Comparison of ENCODE assay signal across 20 cellular contexts in genomic region chr7:73823257-73823656, GRCh38. TPM values are rescaled to one million over a fixed set of nuclear protein-coding genes. Genes with fewer than 3 reads are reported as not detected.
DNase-seq lines count a peak whose midpoint lies in the region; ATAC-seq and TF ChIP-seq lines count a peak whose summit lies in the region.
"Had no signal": no experiment of that assay in that cellular context is flagged by ENCODE, and none has a peak within 500 bp of the region (broad histone marks: within the 10 kb centered on the region; RNA-seq: fewer than 3 reads in every experiment).

No MANE protein-coding gene starts in this region.

- no peak overlapping the region for H3K4me3 Mint-ChIP-seq in activated CD8-positive, alpha-beta memory T cell treated with anti-CD3 and anti-CD28 coated beads, Interleukin-2, amount 10 ng/mL, durations not matched to agents 7 days and 5 days
- no peak overlapping the region for H3K4me3 Mint-ChIP-seq in dendritic cell treated with granulocyte-macrophage colony-stimulating factor and Interleukin-4, amounts not matched to agents 40 ng/mL and 50 ng/mL, for 4 days
- H3K4me3 Mint-ChIP-seq: CD8-positive, alpha-beta T cell had no signal

- no peak overlapping the region for H3K4me3 ChIP-seq in mucosa of descending colon
- H3K4me3 ChIP-seq in vagina, result no peak overlapping the region
- H3K4me3 ChIP-seq: gastrocnemius medialis had no signal

- no peaks in the 10 kb centered on the region for H3K36me3 ChIP-seq in mucosa of descending colon (ENCODE audit: low read depth)
- H3K36me3 ChIP-seq in vagina, result no peaks in the 10 kb centered on the region
- H3K36me3 ChIP-seq: gastrocnemius medialis had no signal

- H3K27ac Mint-ChIP-seq in activated CD8-positive, alpha-beta memory T cell treated with anti-CD3 and anti-CD28 coated beads, Interleukin-2, amount 10 ng/mL, durations not matched to agents 7 days and 5 days, result peak overlapping the region; percentile 17
- peak overlapping the region; percentile 72 for H3K27ac Mint-ChIP-seq in dendritic cell treated with granulocyte-macrophage colony-stimulating factor and Interleukin-4, amounts not matched to agents 40 ng/mL and 50 ng/mL, for 4 days
- H3K27ac Mint-ChIP-seq: CD8-positive, alpha-beta T cell had no signal

- peaks cover 16% of the 10 kb centered on the region for H3K4me1 Mint-ChIP-seq in activated CD8-positive, alpha-beta memory T cell treated with anti-CD3 and anti-CD28 coated beads, Interleukin-2, amount 10 ng/mL, durations not matched to agents 7 days and 5 days
- peaks cover 68% of the 10 kb centered on the region for H3K4me1 Mint-ChIP-seq in dendritic cell treated with granulocyte-macrophage colony-stimulating factor and Interleukin-4, amounts not matched to agents 40 ng/mL and 50 ng/mL, for 4 days (ENCODE audit: low read depth)

- no peaks in the 10 kb centered on the region for H3K9me3 Mint-ChIP-seq in activated CD8-positive, alpha-beta memory T cell treated with anti-CD3 and anti-CD28 coated beads, Interleukin-2, amount 10 ng/mL, durations not matched to agents 7 days and 5 days (ENCODE audit: low read depth)
- H3K9me3 Mint-ChIP-seq in dendritic cell treated with granulocyte-macrophage colony-stimulating factor and Interleukin-4, amounts not matched to agents 40 ng/mL and 50 ng/mL, for 4 days, result no peaks in the 10 kb centered on the region
- H3K9me3 Mint-ChIP-seq: CD8-positive, alpha-beta T cell had no signal

- CTCF ChIA-PET in activated CD8-positive, alpha-beta memory T cell treated with anti-CD3 and anti-CD28 coated beads, Interleukin-2, amount 10 ng/mL, durations not matched to agents 7 days and 5 days (lab: Charles Lee), result interaction anchor here (1.0 to 1.3 kb wide), 2 partner anchors 31 to 34 kb away, joined by 3 to 4 read pairs; no protein-coding TSS in a partner anchor

- H3K9me3 ChIP-seq in mucosa of descending colon (no peaks in the 10 kb centered on the region), vagina (no peaks in the 10 kb centered on the region)
- H3K9me3 ChIP-seq: gastrocnemius medialis had no signal

- H3K27me3 Mint-ChIP-seq in activated CD8-positive, alpha-beta memory T cell treated with anti-CD3 and anti-CD28 coated beads, Interleukin-2, amount 10 ng/mL, durations not matched to agents 7 days and 5 days, result peaks cover 15% of the 10 kb centered on the region
- peaks cover 29% of the 10 kb centered on the region for H3K27me3 Mint-ChIP-seq in dendritic cell treated with granulocyte-macrophage colony-stimulating factor and Interleukin-4, amounts not matched to agents 40 ng/mL and 50 ng/mL, for 4 days

- intact Hi-C loops in dendritic cell treated with granulocyte-macrophage colony-stimulating factor and Interleukin-4, amounts not matched to agents 40 ng/mL and 50 ng/mL, for 4 days (cut with micrococcal nuclease), result no loop called here
- intact Hi-C loops in mucosa of descending colon (cut with DNase I, micrococcal nuclease) (no loop called here), vagina (cut with DNase I) (no loop called here)

- no peak for TF ChIP-seq POLR2A in vagina (IDR thresholded peaks at IDR 0.05)

- DNase-seq in activated CD8-positive, alpha-beta memory T cell treated with anti-CD3 and anti-CD28 coated beads, Interleukin-2, amount 10 ng/mL, durations not matched to agents 7 days and 5 days, result no peak
- no peak for DNase-seq in activated CD8-positive, alpha-beta memory T cell treated with anti-CD3 and anti-CD28 coated beads, Interleukin-2, amount 50 U/mL, for 48 hours
- DNase-seq in mucosa of descending colon (peak in 2 of 3 donors; percentile 6 to 41), vagina (ENCODE audit: extremely low spot score in 2 of 2) (no peak)
- DNase-seq in stimulated activated CD4-positive, alpha-beta T cell treated with anti-CD3 and anti-CD28 coated beads, Interleukin-4, amount 100 ng/mL, for 1 hour, result no peak
- DNase-seq: activated gamma-delta T cell; CD8-positive, alpha-beta T cell; effector memory CD4-positive, alpha-beta T cell; GDM1; NCI-H2081 treated with DMSO at 0.1 percent for 48 hours; stimulated activated CD4-positive, alpha-beta T cell treated with anti-CD3 and anti-CD28 coated beads, Interleukin-2, amount 100 ng/mL, for 48 hours had no signal

- ATAC-seq in activated CD8-positive, alpha-beta memory T cell treated with anti-CD3 and anti-CD28 coated beads, Interleukin-2, amount 10 ng/mL, durations not matched to agents 7 days and 5 days, result no peak
- ATAC-seq in mucosa of descending colon (no peak), HG03565 (IDR thresholded peaks at IDR 0.05; ENCODE audit: unreplicated experiment) (no peak), GM18502 (IDR thresholded peaks at IDR 0.05; ENCODE audit: poor library complexity, unreplicated experiment) (no peak)
- ATAC-seq: CD8-positive, alpha-beta T cell had no signal

- H3K27ac ChIP-seq in vagina, result peak overlapping the region; percentile 61
- H3K27ac ChIP-seq: gastrocnemius medialis had no signal

- no peak for TF ChIP-seq CTCF in mucosa of descending colon (IDR thresholded peaks at IDR 0.05)
- no peak for TF ChIP-seq CTCF in vagina (IDR thresholded peaks at IDR 0.05)

- H3K4me1 ChIP-seq in mucosa of descending colon (ENCODE audit: low read depth) (peaks cover 29% of the 10 kb centered on the region), vagina (peaks cover 32% of the 10 kb centered on the region)

- H3K27me3 ChIP-seq in vagina, result no peaks in the 10 kb centered on the region
- H3K27me3 ChIP-seq: gastrocnemius medialis had no signal

- H3K36me3 Mint-ChIP-seq in activated CD8-positive, alpha-beta memory T cell treated with anti-CD3 and anti-CD28 coated beads, Interleukin-2, amount 10 ng/mL, durations not matched to agents 7 days and 5 days, result no peaks in the 10 kb centered on the region
- no peaks in the 10 kb centered on the region for H3K36me3 Mint-ChIP-seq in dendritic cell treated with granulocyte-macrophage colony-stimulating factor and Interleukin-4, amounts not matched to agents 40 ng/mL and 50 ng/mL, for 4 days (ENCODE audit: low read depth)
- H3K36me3 Mint-ChIP-seq: CD8-positive, alpha-beta T cell had no signal

RNA-seq across cellular contexts. Expression of gene CLDN4, which starts 7.5 kb away (rescaled TPM):
- under 1 TPM; 0.09 to 0.12 TPM for total RNA-seq in activated CD8-positive, alpha-beta memory T cell treated with anti-CD3 and anti-CD28 coated beads, Interleukin-2, amount 10 ng/mL, durations not matched to agents 7 days and 5 days
- total RNA-seq in mucosa of descending colon, result 1,000 to 10,000 TPM in 2 of 3 donors, 100 to 1,000 TPM in 1; 450 to 1,208 (median 1,043) TPM
- 29.5 TPM for total RNA-seq in vagina
- total RNA-seq: activated CD8-positive, alpha-beta memory T cell treated with anti-CD3 and anti-CD28 coated beads for 36 hours; CD8-positive, alpha-beta T cell; SK-MEL-5 had no signal

RNA-seq across cellular contexts. Expression of gene METTL27, which starts 19.1 kb away (rescaled TPM):
- under 1 TPM in 1 of 2 experiments, not detected in 1; 0.55 TPM for total RNA-seq in activated CD8-positive, alpha-beta memory T cell treated with anti-CD3 and anti-CD28 coated beads, Interleukin-2, amount 10 ng/mL, durations not matched to agents 7 days and 5 days
- total RNA-seq in mucosa of descending colon (1 to 10 TPM; 1.6 to 4.6 (median 2.4) TPM), vagina (not detected)
- total RNA-seq: CD8-positive, alpha-beta T cell; mononuclear cell had no signal

RNA-seq across cellular contexts. Expression of gene TMEM270, which starts 37.7 kb away (rescaled TPM):
- not detected for total RNA-seq in activated CD8-positive, alpha-beta memory T cell treated with anti-CD3 and anti-CD28 coated beads, Interleukin-2, amount 10 ng/mL, durations not matched to agents 7 days and 5 days
- total RNA-seq in mucosa of descending colon, result not detected
- total RNA-seq in vagina, result not detected
- total RNA-seq: activated CD8-positive, alpha-beta memory T cell treated with anti-CD3 and anti-CD28 coated beads for 36 hours; CD8-positive, alpha-beta T cell; gastrocnemius medialis; mononuclear cell; SK-MEL-5; ureter had no signal

RNA-seq across cellular contexts. Expression of gene CLDN3, which starts 53.2 kb away (rescaled TPM):
- total RNA-seq in activated CD8-positive, alpha-beta memory T cell treated with anti-CD3 and anti-CD28 coated beads, Interleukin-2, amount 10 ng/mL, durations not matched to agents 7 days and 5 days, result not detected
- total RNA-seq in mucosa of descending colon (100 to 1,000 TPM; 229 to 621 (median 534) TPM), vagina (not detected)
- total RNA-seq: A172; activated CD8-positive, alpha-beta memory T cell treated with anti-CD3 and anti-CD28 coated beads for 36 hours; CD8-positive, alpha-beta T cell; mononuclear cell; SK-MEL-5 had no signal

Comparison
In these comparisons a context has a peak if more than half of its experiments do, and no peak if none do; other contexts are left out.
1. DNase-seq: peak in mucosa of descending colon (2 of 3); none in activated CD8-positive, alpha-beta memory T cell treated with anti-CD3 and anti-CD28 coated beads, Interleukin-2, amount 10 ng/mL, durations not matched to agents 7 days and 5 days (single experiment), activated CD8-positive, alpha-beta memory T cell treated with anti-CD3 and anti-CD28 coated beads, Interleukin-2, amount 50 U/mL, for 48 hours (single experiment), vagina (0 of 2) and stimulated activated CD4-positive, alpha-beta T cell treated with anti-CD3 and anti-CD28 coated beads, Interleukin-4, amount 100 ng/mL, for 1 hour (single experiment).
2. RNA of gene CLDN4, which starts 7.5 kb away (total RNA-seq): 450 to 1,208 TPM in mucosa of descending colon and 29.5 TPM in vagina (single experiment); 0.09 to 0.12 TPM in activated CD8-positive, alpha-beta memory T cell treated with anti-CD3 and anti-CD28 coated beads, Interleukin-2, amount 10 ng/mL, durations not matched to agents 7 days and 5 days; every median in the first group is over 10 times any median in the second.